Comparison of ENCODE assay signal across 10 cellular contexts in the genomic region with DNA sequence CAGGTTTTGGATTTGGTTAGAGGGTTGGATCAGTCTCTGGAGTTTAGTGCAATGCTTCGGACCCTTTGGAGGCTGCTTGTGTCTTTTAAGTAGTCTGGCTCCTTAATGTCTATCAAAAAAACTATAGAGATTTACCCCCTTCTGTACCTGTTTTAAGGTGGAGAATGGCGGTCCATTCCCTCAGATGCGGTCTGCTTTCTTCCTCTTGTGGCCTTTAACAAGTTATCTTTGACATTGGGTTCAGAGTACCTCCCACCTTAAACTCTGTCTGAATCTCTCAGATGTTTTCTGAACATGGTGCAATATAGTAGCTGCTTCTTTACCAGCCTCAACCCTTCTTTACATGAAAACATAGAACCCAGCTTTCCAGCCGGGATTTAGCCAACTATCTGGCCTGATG. TPM values are rescaled to one million over a fixed set of nuclear protein-coding genes. Genes with fewer than 3 reads are reported as not detected.
DNase-seq lines count a peak whose midpoint lies in the region; ATAC-seq and TF ChIP-seq lines count a peak whose summit lies in the region.
"Had no signal": no experiment of that assay in that cellular context is flagged by ENCODE, and none has a peak within 500 bp of the region (broad histone marks: within the 10 kb centered on the region; RNA-seq: fewer than 3 reads in every experiment).

No MANE protein-coding gene starts in this region.

- H3K27me3 ChIP-seq in CD8-positive, alpha-beta T cell (ENCODE audit: insufficient read depth, low read length): no peaks in the 10 kb centered on the region
- H3K27me3 ChIP-seq in HCT116 (ENCODE audit: insufficient read depth, low read length): no peaks in the 10 kb centered on the region

- no TSS peak for BruUV-seq in HCT116 (replicated peaks; lab: Mats Ljungman, UMichigan)

- H2AFZ ChIP-seq in HCT116 (ENCODE audit: low read depth, low read length, poor library complexity, severe bottlenecking): no peak overlapping the region

- H3K36me3 ChIP-seq in CD8-positive, alpha-beta T cell (ENCODE audit: insufficient read depth, low read length): no peaks in the 10 kb centered on the region
- peaks cover 2 to 15% of the 10 kb centered on the region in 2 experiments; a peak in 1 of 4 replicates for H3K36me3 ChIP-seq in HCT116 (ENCODE audit: control insufficient read depth in 1 of 2, insufficient read depth in 2 of 2, low read length in 2 of 2)

- RAD21 ChIA-PET in HCT116 (lab: Charles Lee; ENCODE audit: low non-redundant PET in 1 of 2, low total read pairs in 2 of 2, uncharacterized antibody in 2 of 2, unreplicated experiment in 2 of 2): no interaction called here

- H3K27ac ChIP-seq in CD8-positive, alpha-beta T cell (ENCODE audit: low read depth, low read length): no peak overlapping the region
- H3K27ac ChIP-seq in HCT116 (ENCODE audit: low read depth, low read length) (no peak overlapping the region), substantia nigra (ENCODE audit: low read depth, low read length, poor library complexity, severe bottlenecking) (no peak overlapping the region)

- peak overlapping the region; percentile 13 for H3K4me3 Mint-ChIP-seq in CD8-positive, alpha-beta T cell
- H3K4me3 Mint-ChIP-seq in activated T-helper 1 cell treated with anti-CD3 and anti-CD28 coated beads, Interleukin-12 subunit alpha, Interleukin-12 subunit beta, Interleukin-2, Interleukin-4 antibody, amounts not matched to agents 30 ng/mL and 10 ng/mL and 1 ng/mL, durations not matched to agents 14 hours and 24 hours and 36 hours: peak overlapping the region; percentile 96
- H3K4me3 Mint-ChIP-seq in natural killer cell (peak overlapping the region; percentile 100), osteocyte (ENCODE audit: unreplicated experiment) (no peak overlapping the region)

- H3K4me3 ChIP-seq in CD8-positive, alpha-beta T cell (ENCODE audit: low read depth, low read length): peak overlapping the region; percentile 0
- no peak overlapping the region for H3K4me3 ChIP-seq in HCT116 (replicated peaks in 1 of 2; ENCODE audit: low read depth in 1 of 2, low read length in 2 of 2)

- peak in 1 of 7 experiments; percentile 6 for DNase-seq in CD8-positive, alpha-beta T cell
- DNase-seq in HCT116 (ENCODE audit: low read depth, low spot score): no peak
- no peak for DNase-seq in activated T-helper 1 cell treated with anti-CD3 and anti-CD28 coated beads, Interleukin-12 subunit alpha, Interleukin-12 subunit beta, Interleukin-2, Interleukin-4 antibody, amounts not matched to agents 30 ng/mL and 10 ng/mL and 1 ng/mL, durations not matched to agents 14 hours and 24 hours and 36 hours (ENCODE audit: low spot score)
- DNase-seq in natural killer cell: no peak
- DNase-seq in substantia nigra (lab: John Stamatoyannopoulos, UW): no peak
- DNase-seq in osteocyte (ENCODE audit: extremely low spot score, unreplicated experiment): no peak
- DNase-seq in COLO668 (lab: John Stamatoyannopoulos, UW; ENCODE audit: unreplicated experiment): no peak
- DNase-seq: DMS 273 treated with DMSO at 0.1 percent for 48 hours, NCI-H187 had no signal

- intact Hi-C loops in CD8-positive, alpha-beta T cell (cut with DNase I, micrococcal nuclease): no loop called here
- intact Hi-C loops in HCT116 (cut with micrococcal nuclease) (no loop called here), natural killer cell (cut with micrococcal nuclease) (no loop called here)
- intact Hi-C loops in activated T-helper 1 cell treated with anti-CD3 and anti-CD28 coated beads, Interleukin-12 subunit alpha, Interleukin-12 subunit beta, Interleukin-2, Interleukin-4 antibody, amounts not matched to agents 30 ng/mL and 10 ng/mL and 1 ng/mL, durations not matched to agents 14 hours and 24 hours and 36 hours (cut with micrococcal nuclease): no loop called here

- CTCF ChIA-PET in CD8-positive, alpha-beta T cell (lab: Charles Lee): no interaction called here
- CTCF ChIA-PET in HCT116 (lab: Charles Lee): no interaction called here

- H3K4me1 Mint-ChIP-seq in CD8-positive, alpha-beta T cell (ENCODE audit: low read depth): peaks cover 56% of the 10 kb centered on the region
- peaks cover 52% of the 10 kb centered on the region for H3K4me1 Mint-ChIP-seq in activated T-helper 1 cell treated with anti-CD3 and anti-CD28 coated beads, Interleukin-12 subunit alpha, Interleukin-12 subunit beta, Interleukin-2, Interleukin-4 antibody, amounts not matched to agents 30 ng/mL and 10 ng/mL and 1 ng/mL, durations not matched to agents 14 hours and 24 hours and 36 hours (ENCODE audit: low read depth)
- H3K4me1 Mint-ChIP-seq in natural killer cell: peaks cover 39 to 42% of the 10 kb centered on the region in 2 donors
- peaks cover 52% of the 10 kb centered on the region for H3K4me1 Mint-ChIP-seq in osteocyte (ENCODE audit: unreplicated experiment)

- POLR2A ChIA-PET in CD8-positive, alpha-beta T cell (lab: Charles Lee): no interaction called here
- POLR2A ChIA-PET in HCT116 (lab: Charles Lee): no interaction called here

- H3K9me3 Mint-ChIP-seq in CD8-positive, alpha-beta T cell: no peaks in the 10 kb centered on the region
- H3K9me3 Mint-ChIP-seq in activated T-helper 1 cell treated with anti-CD3 and anti-CD28 coated beads, Interleukin-12 subunit alpha, Interleukin-12 subunit beta, Interleukin-2, Interleukin-4 antibody, amounts not matched to agents 30 ng/mL and 10 ng/mL and 1 ng/mL, durations not matched to agents 14 hours and 24 hours and 36 hours: no peaks in the 10 kb centered on the region
- H3K9me3 Mint-ChIP-seq in natural killer cell (no peaks in the 10 kb centered on the region), osteocyte (ENCODE audit: unreplicated experiment) (no peaks in the 10 kb centered on the region)

- ATAC-seq in CD8-positive, alpha-beta T cell: no peak
- ATAC-seq in HCT116: no peak
- no peak for ATAC-seq in natural killer cell
- ATAC-seq: Right ventricle myocardium inferior had no signal

- peak overlapping the region; percentile 29 for H3K27ac Mint-ChIP-seq in CD8-positive, alpha-beta T cell
- H3K27ac Mint-ChIP-seq in activated T-helper 1 cell treated with anti-CD3 and anti-CD28 coated beads, Interleukin-12 subunit alpha, Interleukin-12 subunit beta, Interleukin-2, Interleukin-4 antibody, amounts not matched to agents 30 ng/mL and 10 ng/mL and 1 ng/mL, durations not matched to agents 14 hours and 24 hours and 36 hours: no peak overlapping the region
- H3K27ac Mint-ChIP-seq in natural killer cell: no peak overlapping the region
- no peak overlapping the region for H3K27ac Mint-ChIP-seq in osteocyte (ENCODE audit: unreplicated experiment)

- no peak for TF ChIP-seq CTCF in CD8-positive, alpha-beta T cell (IDR thresholded peaks at IDR 0.05)
- TF ChIP-seq CTCF in HCT116 (IDR thresholded peaks at IDR 0.05 in 2 of 3, conservative IDR thresholded peaks at IDR 0.05 in 1 of 3; ENCODE audit: borderline replicate concordance in 1 of 3, insufficient read depth in 1 of 3, low read depth in 2 of 3, low read length in 2 of 3): no peak
- TF ChIP-seq CTCF in natural killer cell (IDR thresholded peaks at IDR 0.05): no peak
- no peak for TF ChIP-seq CTCF in osteocyte (IDR thresholded peaks at IDR 0.05)

- TF ChIP-seq RAD21 in HCT116 (IDR thresholded peaks at IDR 0.05; ENCODE audit: low read depth): no peak

- peaks cover 34% of the 10 kb centered on the region for H3K4me1 ChIP-seq in CD8-positive, alpha-beta T cell (ENCODE audit: insufficient read depth, low read length)
- H3K4me1 ChIP-seq in HCT116 (ENCODE audit: control insufficient read depth in 1 of 2, insufficient read depth in 2 of 2, low read length in 2 of 2): peaks cover 8 to 18% of the 10 kb centered on the region in 2 experiments

- no peaks in the 10 kb centered on the region for H3K27me3 Mint-ChIP-seq in CD8-positive, alpha-beta T cell (ENCODE audit: low read depth)
- H3K27me3 Mint-ChIP-seq in activated T-helper 1 cell treated with anti-CD3 and anti-CD28 coated beads, Interleukin-12 subunit alpha, Interleukin-12 subunit beta, Interleukin-2, Interleukin-4 antibody, amounts not matched to agents 30 ng/mL and 10 ng/mL and 1 ng/mL, durations not matched to agents 14 hours and 24 hours and 36 hours (ENCODE audit: insufficient read depth): peaks cover 3% of the 10 kb centered on the region
- no peaks in the 10 kb centered on the region for H3K27me3 Mint-ChIP-seq in natural killer cell (ENCODE audit: low read depth in 2 of 2)
- H3K27me3 Mint-ChIP-seq in osteocyte (ENCODE audit: unreplicated experiment): no peaks in the 10 kb centered on the region

- peaks cover 26% of the 10 kb centered on the region for H3K36me3 Mint-ChIP-seq in CD8-positive, alpha-beta T cell
- peaks cover 11% of the 10 kb centered on the region for H3K36me3 Mint-ChIP-seq in activated T-helper 1 cell treated with anti-CD3 and anti-CD28 coated beads, Interleukin-12 subunit alpha, Interleukin-12 subunit beta, Interleukin-2, Interleukin-4 antibody, amounts not matched to agents 30 ng/mL and 10 ng/mL and 1 ng/mL, durations not matched to agents 14 hours and 24 hours and 36 hours (ENCODE audit: low read depth)
- H3K36me3 Mint-ChIP-seq in natural killer cell: no peaks in the 10 kb centered on the region
- no peaks in the 10 kb centered on the region for H3K36me3 Mint-ChIP-seq in osteocyte (ENCODE audit: unreplicated experiment)

- peak overlapping the region; percentile 82; the same call in 1 of the 2 replicates for H3K4me2 ChIP-seq in HCT116 (ENCODE audit: low read length)

- no peaks in the 10 kb centered on the region for H3K9me3 ChIP-seq in CD8-positive, alpha-beta T cell (ENCODE audit: low read length)
- no peaks in the 10 kb centered on the region for H3K9me3 ChIP-seq in HCT116 (ENCODE audit: control insufficient read depth in 1 of 2, insufficient read depth in 1 of 2, low read depth in 1 of 2, low read length in 2 of 2)

- no peaks in the 10 kb centered on the region for H3K9me2 ChIP-seq in HCT116 (ENCODE audit: insufficient read depth)

- H4K20me1 ChIP-seq in HCT116 (ENCODE audit: insufficient read depth): peaks cover 14% of the 10 kb centered on the region; the same call in 1 of the 2 replicates

- H3K79me2 ChIP-seq in HCT116 (ENCODE audit: insufficient read depth, low read length): peaks cover 74% of the 10 kb centered on the region

- H3K9ac ChIP-seq in HCT116 (ENCODE audit: low read length): no peak overlapping the region

- no peak for TF ChIP-seq POLR2A in HCT116 (IDR thresholded peaks at IDR 0.05; ENCODE audit: borderline replicate concordance, extremely low read depth, insufficient read depth, insufficient read length)

RNA-seq across cellular contexts. Expression of a gene that starts 2.4 kb away (rescaled TPM):
- total RNA-seq in CD8-positive, alpha-beta T cell: 10 to 100 TPM; 14.4 to 19.2 TPM
- total RNA-seq in HCT116 (2021; ENCODE audit: unreplicated experiment) (80.6 TPM), natural killer cell (10 to 100 TPM; 27.0 to 35.5 (median 34.6) TPM), osteocyte (63.3 and 65.0 TPM in 2 replicates)
- 34.4 and 44.0 TPM in 2 replicates for polyA plus RNA-seq in HCT116 (2012)
- total RNA-seq in activated T-helper 1 cell treated with anti-CD3 and anti-CD28 coated beads, Interleukin-12 subunit alpha, Interleukin-12 subunit beta, Interleukin-2, Interleukin-4 antibody, amounts not matched to agents 30 ng/mL and 10 ng/mL and 1 ng/mL, durations not matched to agents 14 hours and 24 hours and 36 hours: 58.5 and 61.6 TPM in 2 replicates

RNA-seq across cellular contexts. Expression of a gene that starts 57.3 kb away (rescaled TPM):
- total RNA-seq in CD8-positive, alpha-beta T cell: not detected
- total RNA-seq in HCT116 (2021; ENCODE audit: unreplicated experiment): 15.2 TPM
- polyA plus RNA-seq in HCT116 (2012): 23.0 and 23.2 TPM in 2 replicates
- total RNA-seq in activated T-helper 1 cell treated with anti-CD3 and anti-CD28 coated beads, Interleukin-12 subunit alpha, Interleukin-12 subunit beta, Interleukin-2, Interleukin-4 antibody, amounts not matched to agents 30 ng/mL and 10 ng/mL and 1 ng/mL, durations not matched to agents 14 hours and 24 hours and 36 hours: 0.67 and 0.73 TPM in 2 replicates
- 1 to 10 TPM in 1 of 3 donors, under 1 TPM in 1, not detected in 1; 0.54 to 2.0 TPM for total RNA-seq in natural killer cell
- 31.4 and 32.1 TPM in 2 replicates for total RNA-seq in osteocyte
